ENCODE assay signal across 1 cellular context in the genomic region with DNA sequence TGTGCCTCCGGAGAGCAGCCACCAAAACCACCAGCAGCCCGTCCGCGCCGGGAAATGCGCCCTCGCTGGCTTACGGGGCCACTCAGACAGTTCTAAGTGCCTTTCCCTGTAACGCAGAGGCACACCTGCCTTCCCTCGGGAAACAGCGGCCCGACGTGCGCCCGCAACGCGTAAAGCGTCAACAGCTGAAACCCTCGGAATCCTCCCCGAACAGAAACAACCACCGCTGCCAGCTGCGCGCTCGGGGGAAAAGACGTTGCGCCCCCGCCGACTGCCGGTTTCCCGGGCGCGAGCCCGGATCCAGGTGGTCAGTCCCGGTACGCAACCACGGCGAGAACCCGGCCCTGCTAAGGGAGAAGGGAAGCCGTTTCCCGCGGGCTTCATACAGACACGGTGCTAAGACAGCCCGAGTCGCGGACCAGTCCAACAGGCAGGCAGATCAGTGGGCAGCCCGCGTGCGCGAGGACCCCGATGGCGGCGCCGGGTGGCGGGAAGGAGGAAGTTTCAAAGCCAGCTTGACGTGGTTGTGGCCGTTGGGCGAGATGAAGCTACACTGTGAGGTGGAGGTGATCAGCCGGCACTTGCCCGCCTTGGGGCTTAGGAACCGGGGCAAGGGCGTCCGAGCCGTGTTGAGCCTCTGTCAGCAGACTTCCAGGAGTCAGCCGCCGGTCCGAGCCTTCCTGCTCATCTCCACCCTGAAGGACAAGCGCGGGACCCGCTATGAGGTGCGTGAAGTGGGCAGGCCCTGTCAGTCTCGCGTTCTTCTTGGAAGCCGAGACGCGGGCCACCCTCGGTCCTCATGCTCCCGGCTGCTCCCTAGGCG.
A peak's percentile ranks its signal among the peaks of the same experiment; 100 is the strongest.
TF ChIP-seq lines count a peak whose summit lies in the region.

A gene with protein sequence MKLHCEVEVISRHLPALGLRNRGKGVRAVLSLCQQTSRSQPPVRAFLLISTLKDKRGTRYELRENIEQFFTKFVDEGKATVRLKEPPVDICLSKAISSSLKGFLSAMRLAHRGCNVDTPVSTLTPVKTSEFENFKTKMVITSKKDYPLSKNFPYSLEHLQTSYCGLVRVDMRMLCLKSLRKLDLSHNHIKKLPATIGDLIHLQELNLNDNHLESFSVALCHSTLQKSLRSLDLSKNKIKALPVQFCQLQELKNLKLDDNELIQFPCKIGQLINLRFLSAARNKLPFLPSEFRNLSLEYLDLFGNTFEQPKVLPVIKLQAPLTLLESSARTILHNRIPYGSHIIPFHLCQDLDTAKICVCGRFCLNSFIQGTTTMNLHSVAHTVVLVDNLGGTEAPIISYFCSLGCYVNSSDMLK (plus strand): TSS at position 462 of the 823 bp plus-strand sequence. CDS start 81 bp downstream, at position 543.

TF ChIP-seq in HEK293, 187 proteins besides CTCF, POLR2A, EP300 and RAD21 (continued from another document and continues in another):
- TF ChIP-seq, protein P1, sequence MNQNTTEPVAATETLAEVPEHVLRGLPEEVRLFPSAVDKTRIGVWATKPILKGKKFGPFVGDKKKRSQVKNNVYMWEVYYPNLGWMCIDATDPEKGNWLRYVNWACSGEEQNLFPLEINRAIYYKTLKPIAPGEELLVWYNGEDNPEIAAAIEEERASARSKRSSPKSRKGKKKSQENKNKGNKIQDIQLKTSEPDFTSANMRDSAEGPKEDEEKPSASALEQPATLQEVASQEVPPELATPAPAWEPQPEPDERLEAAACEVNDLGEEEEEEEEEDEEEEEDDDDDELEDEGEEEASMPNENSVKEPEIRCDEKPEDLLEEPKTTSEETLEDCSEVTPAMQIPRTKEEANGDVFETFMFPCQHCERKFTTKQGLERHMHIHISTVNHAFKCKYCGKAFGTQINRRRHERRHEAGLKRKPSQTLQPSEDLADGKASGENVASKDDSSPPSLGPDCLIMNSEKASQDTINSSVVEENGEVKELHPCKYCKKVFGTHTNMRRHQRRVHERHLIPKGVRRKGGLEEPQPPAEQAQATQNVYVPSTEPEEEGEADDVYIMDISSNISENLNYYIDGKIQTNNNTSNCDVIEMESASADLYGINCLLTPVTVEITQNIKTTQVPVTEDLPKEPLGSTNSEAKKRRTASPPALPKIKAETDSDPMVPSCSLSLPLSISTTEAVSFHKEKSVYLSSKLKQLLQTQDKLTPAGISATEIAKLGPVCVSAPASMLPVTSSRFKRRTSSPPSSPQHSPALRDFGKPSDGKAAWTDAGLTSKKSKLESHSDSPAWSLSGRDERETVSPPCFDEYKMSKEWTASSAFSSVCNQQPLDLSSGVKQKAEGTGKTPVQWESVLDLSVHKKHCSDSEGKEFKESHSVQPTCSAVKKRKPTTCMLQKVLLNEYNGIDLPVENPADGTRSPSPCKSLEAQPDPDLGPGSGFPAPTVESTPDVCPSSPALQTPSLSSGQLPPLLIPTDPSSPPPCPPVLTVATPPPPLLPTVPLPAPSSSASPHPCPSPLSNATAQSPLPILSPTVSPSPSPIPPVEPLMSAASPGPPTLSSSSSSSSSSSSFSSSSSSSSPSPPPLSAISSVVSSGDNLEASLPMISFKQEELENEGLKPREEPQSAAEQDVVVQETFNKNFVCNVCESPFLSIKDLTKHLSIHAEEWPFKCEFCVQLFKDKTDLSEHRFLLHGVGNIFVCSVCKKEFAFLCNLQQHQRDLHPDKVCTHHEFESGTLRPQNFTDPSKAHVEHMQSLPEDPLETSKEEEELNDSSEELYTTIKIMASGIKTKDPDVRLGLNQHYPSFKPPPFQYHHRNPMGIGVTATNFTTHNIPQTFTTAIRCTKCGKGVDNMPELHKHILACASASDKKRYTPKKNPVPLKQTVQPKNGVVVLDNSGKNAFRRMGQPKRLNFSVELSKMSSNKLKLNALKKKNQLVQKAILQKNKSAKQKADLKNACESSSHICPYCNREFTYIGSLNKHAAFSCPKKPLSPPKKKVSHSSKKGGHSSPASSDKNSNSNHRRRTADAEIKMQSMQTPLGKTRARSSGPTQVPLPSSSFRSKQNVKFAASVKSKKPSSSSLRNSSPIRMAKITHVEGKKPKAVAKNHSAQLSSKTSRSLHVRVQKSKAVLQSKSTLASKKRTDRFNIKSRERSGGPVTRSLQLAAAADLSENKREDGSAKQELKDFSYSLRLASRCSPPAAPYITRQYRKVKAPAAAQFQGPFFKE (tag by site-specific recombination; IDR thresholded peaks at IDR 0.05; ENCODE audit: borderline replicate concordance) = no peak
- TF ChIP-seq ZNF239 (tag by site-specific recombination; IDR thresholded peaks at IDR 0.05) = no peak
- TF ChIP-seq ZNF23 (tag by site-specific recombination; IDR thresholded peaks at IDR 0.05; ENCODE audit: borderline replicate concordance) = no peak
- TF ChIP-seq, protein P2, sequence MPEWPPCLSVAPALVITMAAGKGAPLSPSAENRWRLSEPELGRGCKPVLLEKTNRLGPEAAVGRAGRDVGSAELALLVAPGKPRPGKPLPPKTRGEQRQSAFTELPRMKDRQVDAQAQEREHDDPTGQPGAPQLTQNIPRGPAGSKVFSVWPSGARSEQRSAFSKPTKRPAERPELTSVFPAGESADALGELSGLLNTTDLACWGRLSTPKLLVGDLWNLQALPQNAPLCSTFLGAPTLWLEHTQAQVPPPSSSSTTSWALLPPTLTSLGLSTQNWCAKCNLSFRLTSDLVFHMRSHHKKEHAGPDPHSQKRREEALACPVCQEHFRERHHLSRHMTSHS (tag by site-specific recombination; IDR thresholded peaks at IDR 0.05) = no peak
- TF ChIP-seq ZNF2 (tag by site-specific recombination; IDR thresholded peaks at IDR 0.05) = peak; percentile 21
- TF ChIP-seq ZNF24 (tag by site-specific recombination; IDR thresholded peaks at IDR 0.05) = no peak
- TF ChIP-seq ZNF777 (tag by site-specific recombination; IDR thresholded peaks at IDR 0.05; ENCODE audit: borderline replicate concordance) = peak; percentile 89; the same call in 1 of the 2 replicates
- TF ChIP-seq ZNF76 (tag by site-specific recombination; IDR thresholded peaks at IDR 0.05; ENCODE audit: borderline replicate concordance, low read depth) = no peak; the same call in 1 of the 2 replicates
- TF ChIP-seq ZNF571 (tag by site-specific recombination; IDR thresholded peaks at IDR 0.05) = no peak
- TF ChIP-seq, protein P3, sequence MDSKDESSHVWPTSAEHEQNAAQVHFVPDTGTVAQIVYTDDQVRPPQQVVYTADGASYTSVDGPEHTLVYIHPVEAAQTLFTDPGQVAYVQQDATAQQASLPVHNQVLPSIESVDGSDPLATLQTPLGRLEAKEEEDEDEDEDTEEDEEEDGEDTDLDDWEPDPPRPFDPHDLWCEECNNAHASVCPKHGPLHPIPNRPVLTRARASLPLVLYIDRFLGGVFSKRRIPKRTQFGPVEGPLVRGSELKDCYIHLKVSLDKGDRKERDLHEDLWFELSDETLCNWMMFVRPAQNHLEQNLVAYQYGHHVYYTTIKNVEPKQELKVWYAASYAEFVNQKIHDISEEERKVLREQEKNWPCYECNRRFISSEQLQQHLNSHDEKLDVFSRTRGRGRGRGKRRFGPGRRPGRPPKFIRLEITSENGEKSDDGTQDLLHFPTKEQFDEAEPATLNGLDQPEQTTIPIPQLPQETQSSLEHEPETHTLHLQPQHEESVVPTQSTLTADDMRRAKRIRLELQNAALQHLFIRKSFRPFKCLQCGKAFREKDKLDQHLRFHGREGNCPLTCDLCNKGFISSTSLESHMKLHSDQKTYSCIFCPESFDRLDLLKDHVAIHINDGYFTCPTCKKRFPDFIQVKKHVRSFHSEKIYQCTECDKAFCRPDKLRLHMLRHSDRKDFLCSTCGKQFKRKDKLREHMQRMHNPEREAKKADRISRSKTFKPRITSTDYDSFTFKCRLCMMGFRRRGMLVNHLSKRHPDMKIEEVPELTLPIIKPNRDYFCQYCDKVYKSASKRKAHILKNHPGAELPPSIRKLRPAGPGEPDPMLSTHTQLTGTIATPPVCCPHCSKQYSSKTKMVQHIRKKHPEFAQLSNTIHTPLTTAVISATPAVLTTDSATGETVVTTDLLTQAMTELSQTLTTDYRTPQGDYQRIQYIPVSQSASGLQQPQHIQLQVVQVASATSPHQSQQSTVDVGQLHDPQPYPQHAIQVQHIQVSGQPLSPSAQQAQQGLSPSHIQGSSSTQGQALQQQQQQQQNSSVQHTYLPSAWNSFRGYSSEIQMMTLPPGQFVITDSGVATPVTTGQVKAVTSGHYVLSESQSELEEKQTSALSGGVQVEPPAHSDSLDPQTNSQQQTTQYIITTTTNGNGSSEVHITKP (tag by site-specific recombination; IDR thresholded peaks at IDR 0.05) = peak; percentile 61
- TF ChIP-seq, protein P4, sequence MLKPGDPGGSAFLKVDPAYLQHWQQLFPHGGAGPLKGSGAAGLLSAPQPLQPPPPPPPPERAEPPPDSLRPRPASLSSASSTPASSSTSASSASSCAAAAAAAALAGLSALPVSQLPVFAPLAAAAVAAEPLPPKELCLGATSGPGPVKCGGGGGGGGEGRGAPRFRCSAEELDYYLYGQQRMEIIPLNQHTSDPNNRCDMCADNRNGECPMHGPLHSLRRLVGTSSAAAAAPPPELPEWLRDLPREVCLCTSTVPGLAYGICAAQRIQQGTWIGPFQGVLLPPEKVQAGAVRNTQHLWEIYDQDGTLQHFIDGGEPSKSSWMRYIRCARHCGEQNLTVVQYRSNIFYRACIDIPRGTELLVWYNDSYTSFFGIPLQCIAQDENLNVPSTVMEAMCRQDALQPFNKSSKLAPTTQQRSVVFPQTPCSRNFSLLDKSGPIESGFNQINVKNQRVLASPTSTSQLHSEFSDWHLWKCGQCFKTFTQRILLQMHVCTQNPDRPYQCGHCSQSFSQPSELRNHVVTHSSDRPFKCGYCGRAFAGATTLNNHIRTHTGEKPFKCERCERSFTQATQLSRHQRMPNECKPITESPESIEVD (tag by site-specific recombination; IDR thresholded peaks at IDR 0.05) = no peak
- TF ChIP-seq KLF16 (tag by site-specific recombination; IDR thresholded peaks at IDR 0.05) = 0 out of 2 replicates have a peak, but pooled peaks have one; percentile 21
- TF ChIP-seq SCRT2 (tag by site-specific recombination; IDR thresholded peaks at IDR 0.05) = peak; percentile 80
- TF ChIP-seq KLF8 (tag by site-specific recombination; IDR thresholded peaks at IDR 0.05) = peak; percentile 29; the same call in 1 of the 2 replicates
- TF ChIP-seq ZNF521 (tag by site-specific recombination; IDR thresholded peaks at IDR 0.05) = no peak
- no peak for TF ChIP-seq ZBTB6 (tag by site-specific recombination; IDR thresholded peaks at IDR 0.05)
- no peak for TF ChIP-seq ZNF561 (tag by site-specific recombination; IDR thresholded peaks at IDR 0.05; ENCODE audit: borderline replicate concordance)
- TF ChIP-seq, protein P5, sequence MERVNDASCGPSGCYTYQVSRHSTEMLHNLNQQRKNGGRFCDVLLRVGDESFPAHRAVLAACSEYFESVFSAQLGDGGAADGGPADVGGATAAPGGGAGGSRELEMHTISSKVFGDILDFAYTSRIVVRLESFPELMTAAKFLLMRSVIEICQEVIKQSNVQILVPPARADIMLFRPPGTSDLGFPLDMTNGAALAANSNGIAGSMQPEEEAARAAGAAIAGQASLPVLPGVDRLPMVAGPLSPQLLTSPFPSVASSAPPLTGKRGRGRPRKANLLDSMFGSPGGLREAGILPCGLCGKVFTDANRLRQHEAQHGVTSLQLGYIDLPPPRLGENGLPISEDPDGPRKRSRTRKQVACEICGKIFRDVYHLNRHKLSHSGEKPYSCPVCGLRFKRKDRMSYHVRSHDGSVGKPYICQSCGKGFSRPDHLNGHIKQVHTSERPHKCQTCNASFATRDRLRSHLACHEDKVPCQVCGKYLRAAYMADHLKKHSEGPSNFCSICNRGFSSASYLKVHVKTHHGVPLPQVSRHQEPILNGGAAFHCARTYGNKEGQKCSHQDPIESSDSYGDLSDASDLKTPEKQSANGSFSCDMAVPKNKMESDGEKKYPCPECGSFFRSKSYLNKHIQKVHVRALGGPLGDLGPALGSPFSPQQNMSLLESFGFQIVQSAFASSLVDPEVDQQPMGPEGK (tag by site-specific recombination; IDR thresholded peaks at IDR 0.05) = no peak; the same call in 1 of the 2 replicates
- no peak for TF ChIP-seq ZNF555 (tag by site-specific recombination; conservative IDR thresholded peaks at IDR 0.05)
- TF ChIP-seq ZBTB49 (tag by site-specific recombination; IDR thresholded peaks at IDR 0.05; ENCODE audit: low read depth) = no peak
- peak; percentile 69; the same call in 1 of the 2 replicates for TF ChIP-seq ZBTB20 (tag by site-specific recombination; IDR thresholded peaks at IDR 0.05)
- TF ChIP-seq ZSCAN18 (tag by site-specific recombination; IDR thresholded peaks at IDR 0.05) = no peak
- TF ChIP-seq AEBP2 (tag by site-specific recombination; IDR thresholded peaks at IDR 0.05; ENCODE audit: borderline replicate concordance) = no peak
